Comparison of ENCODE assay signal across 8 cellular contexts in genomic region chr1:205748398-205749093, GRCh38. TPM values are rescaled to one million over a fixed set of nuclear protein-coding genes. Genes with fewer than 3 reads are reported as not detected.
A peak's percentile ranks its signal among the peaks of the same experiment; 100 is the strongest.
DNase-seq lines count a peak whose midpoint lies in the region; TF ChIP-seq lines count a peak whose summit lies in the region.

No MANE protein-coding gene starts in this region.

- H3K9ac ChIP-seq in rectal smooth muscle tissue (ENCODE audit: low read length) = peak overlapping the region; percentile 57

- H3K4me3 ChIP-seq in rectal smooth muscle tissue (ENCODE audit: low read length) = peak overlapping the region; percentile 85

- no peaks in the 10 kb centered on the region for H3K27me3 ChIP-seq in rectal smooth muscle tissue (ENCODE audit: control insufficient read depth, insufficient read depth, low read length)

- H3K27ac ChIP-seq in rectal smooth muscle tissue (ENCODE audit: low read depth, low read length) = peak overlapping the region; percentile 97

- H3K36me3 ChIP-seq in rectal smooth muscle tissue (ENCODE audit: control insufficient read depth, insufficient read depth, low read length) = no peaks in the 10 kb centered on the region

- no peak for TF ChIP-seq CTCF in GM10266 (IDR thresholded peaks at IDR 0.05; ENCODE audit: control insufficient read depth, insufficient read depth, low read depth, missing control alignments)

- peak; percentile 46 for DNase-seq in AG08396 (ENCODE audit: low spot score)
- peak; percentile 18 for DNase-seq in GM10266 (ENCODE audit: extremely low spot score)
- DNase-seq in NCI-H2227 treated with DMSO at 0.1 percent for 48 hours (lab: John Stamatoyannopoulos, UW) = peak; percentile 56
- peak; percentile 19 for DNase-seq in activated naive CD4-positive, alpha-beta T cell treated with anti-CD3 and anti-CD28 coated beads, Interleukin-2, amount 50 U/mL, for 16 hours
- peak; percentile 50 for DNase-seq in glomerular endothelial cell (ENCODE audit: extremely low read depth, low read depth, low spot score)
- no peak for DNase-seq in NK-92 treated with Interleukin-12 subunit alpha and Interleukin-12 subunit beta, amount 100 ng/mL, for 24 hours (lab: John Stamatoyannopoulos, UW)
- no peak for DNase-seq in occipital lobe (lab: John Stamatoyannopoulos, UW)

- peaks cover 16% of the 10 kb centered on the region for H3K4me1 ChIP-seq in rectal smooth muscle tissue (ENCODE audit: control insufficient read depth, insufficient read depth, low read length)

RNA-seq across cellular contexts. Expression of gene NUCKS1, which starts 1.4 kb away (rescaled TPM):
- 74.4 and 76.0 TPM in 2 replicates for total RNA-seq in glomerular endothelial cell
- total RNA-seq in occipital lobe = 257 TPM

RNA-seq across cellular contexts. Expression of gene RAB29, which starts 26.7 kb away (rescaled TPM):
- total RNA-seq in glomerular endothelial cell (32.3 and 41.4 TPM in 2 replicates), occipital lobe (11.7 TPM)

Comparison
In these comparisons a context has a peak if more than half of its experiments do, and no peak if none do; other contexts are left out.
1. DNase-seq: peak in AG08396 (single experiment), GM10266 (single experiment), NCI-H2227 treated with DMSO at 0.1 percent for 48 hours (single experiment), activated naive CD4-positive, alpha-beta T cell treated with anti-CD3 and anti-CD28 coated beads, Interleukin-2, amount 50 U/mL, for 16 hours (single experiment) and glomerular endothelial cell (single experiment); none in NK-92 treated with Interleukin-12 subunit alpha and Interleukin-12 subunit beta, amount 100 ng/mL, for 24 hours (single experiment) and occipital lobe (single experiment).